In the genomic region with DNA sequence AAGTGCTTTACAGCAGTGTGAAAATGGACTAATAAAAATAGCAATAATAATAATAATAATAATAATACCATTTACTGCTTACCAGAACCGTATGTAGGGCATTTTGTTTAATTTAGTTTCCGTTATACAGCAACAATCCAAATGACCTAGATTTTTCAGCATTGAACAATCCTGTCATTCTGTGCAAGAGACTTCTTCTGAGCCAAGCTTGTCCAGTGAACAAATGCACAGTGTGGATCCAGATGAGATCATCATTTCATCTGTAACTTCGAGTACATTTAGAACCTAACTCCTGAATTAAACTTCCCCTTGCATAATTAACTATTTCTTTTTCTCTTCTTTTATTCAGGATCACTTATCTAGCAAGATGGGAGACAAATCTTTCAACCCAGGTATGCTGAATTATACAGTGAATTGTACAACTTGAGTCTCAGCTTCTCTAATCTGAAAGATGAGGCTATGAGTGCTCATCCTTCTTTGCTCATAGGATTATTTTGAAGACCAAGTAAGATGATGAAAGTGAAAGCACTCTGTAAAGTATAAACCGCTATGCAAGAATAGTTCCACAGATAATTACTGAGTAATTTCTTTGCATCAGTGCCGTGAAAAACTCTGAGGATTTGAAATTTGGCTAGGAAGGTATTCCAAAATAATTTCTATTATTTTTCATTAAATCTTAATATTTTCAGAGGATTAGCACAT, we compare ENCODE assay signal across 19 cellular contexts. TPM values are rescaled to one million over a fixed set of nuclear protein-coding genes. Genes with fewer than 3 reads are reported as not detected.
DNase-seq lines count a peak whose midpoint lies in the region; ATAC-seq and TF ChIP-seq lines count a peak whose summit lies in the region.
"Had no signal": no experiment of that assay in that cellular context is flagged by ENCODE, and none has a peak within 500 bp of the region (broad histone marks: within the 10 kb centered on the region; RNA-seq: fewer than 3 reads in every experiment).

No MANE protein-coding gene starts in this region.

- no peaks in the 10 kb centered on the region for H3K36me3 Mint-ChIP-seq in type B pancreatic cell
- no peaks in the 10 kb centered on the region for H3K36me3 Mint-ChIP-seq in neural progenitor cell

- H3K27ac Mint-ChIP-seq in type B pancreatic cell (no peak overlapping the region), neural progenitor cell (no peak overlapping the region)
- H3K27ac Mint-ChIP-seq: activated naive CD4-positive, alpha-beta T cell treated with anti-CD3 and anti-CD28 coated beads, Interleukin-2, amount 10 ng/mL, durations not matched to agents 7 days and 5 days had no signal

- H3K27me3 Mint-ChIP-seq in type B pancreatic cell (no peaks in the 10 kb centered on the region), neural progenitor cell (ENCODE audit: insufficient read depth, low read depth) (peaks cover 7% of the 10 kb centered on the region)
- H3K27me3 Mint-ChIP-seq: activated naive CD4-positive, alpha-beta T cell treated with anti-CD3 and anti-CD28 coated beads, Interleukin-2, amount 10 ng/mL, durations not matched to agents 7 days and 5 days had no signal

- no peaks in the 10 kb centered on the region for H4K20me1 ChIP-seq in neural progenitor cell (ENCODE audit: low read depth)

- peak; percentile 19 for DNase-seq in medulla oblongata (ENCODE audit: extremely low spot score)
- no peak for DNase-seq in type B pancreatic cell (ENCODE audit: extremely low spot score, unreplicated experiment)
- DNase-seq in neural progenitor cell (ENCODE audit: low spot score) = no peak
- no peak for DNase-seq in DMS53 (lab: John Stamatoyannopoulos, UW)
- DNase-seq in SHP77 (lab: John Stamatoyannopoulos, UW) = no peak
- DNase-seq: activated CD8-positive, alpha-beta memory T cell treated with anti-CD3 and anti-CD28 coated beads for 24 hours; activated naive CD4-positive, alpha-beta T cell treated with anti-CD3 and anti-CD28 coated beads, Interleukin-2, amount 10 ng/mL, durations not matched to agents 7 days and 5 days; central memory CD4-positive, alpha-beta T cell; GDM1; NCI-H1092; NCI-H526 treated with DMSO at 0.1 percent for 48 hours; substantia nigra had no signal

- no peak overlapping the region for H3K27ac ChIP-seq in neural progenitor cell
- H3K27ac ChIP-seq: C4-2B, epithelial cell of prostate, hepatocyte, skin epidermis had no signal

- H3K4me3 ChIP-seq in neural progenitor cell = no peak overlapping the region
- H3K4me3 ChIP-seq: hepatocyte, skin epidermis had no signal

- no peak for TF ChIP-seq CTCF in type B pancreatic cell (conservative IDR thresholded peaks at IDR 0.05)
- TF ChIP-seq CTCF in neural progenitor cell (IDR thresholded peaks at IDR 0.05) = no peak

- H3K4me3 Mint-ChIP-seq in type B pancreatic cell (no peak overlapping the region), neural progenitor cell (no peak overlapping the region)
- H3K4me3 Mint-ChIP-seq: activated naive CD4-positive, alpha-beta T cell treated with anti-CD3 and anti-CD28 coated beads, Interleukin-2, amount 10 ng/mL, durations not matched to agents 7 days and 5 days had no signal

- H3K36me3 ChIP-seq in neural progenitor cell = no peaks in the 10 kb centered on the region

- H3K79me2 ChIP-seq in neural progenitor cell (ENCODE audit: low read depth) = no peaks in the 10 kb centered on the region
- H3K79me2 ChIP-seq: hepatocyte had no signal

- no peaks in the 10 kb centered on the region for H3K9me3 ChIP-seq in neural progenitor cell (ENCODE audit: low read depth)

- no peaks in the 10 kb centered on the region for H3K27me3 ChIP-seq in neural progenitor cell
- H3K27me3 ChIP-seq: hepatocyte had no signal

- H3K4me1 ChIP-seq in neural progenitor cell = no peaks in the 10 kb centered on the region

- no peaks in the 10 kb centered on the region for H3K4me1 Mint-ChIP-seq in type B pancreatic cell (ENCODE audit: unreplicated experiment)
- H3K4me1 Mint-ChIP-seq in neural progenitor cell = no peaks in the 10 kb centered on the region

- no peak overlapping the region for H2AFZ ChIP-seq in neural progenitor cell (replicated peaks)
- H2AFZ ChIP-seq: hepatocyte had no signal

- no peak overlapping the region for H3K9ac ChIP-seq in neural progenitor cell

- H3K4me2 ChIP-seq in neural progenitor cell = no peak overlapping the region
- H3K4me2 ChIP-seq: hepatocyte had no signal

- H3F3A ChIP-seq in neural progenitor cell (ENCODE audit: low read depth) = no peaks in the 10 kb centered on the region

- no peaks in the 10 kb centered on the region for H3K9me3 Mint-ChIP-seq in type B pancreatic cell
- H3K9me3 Mint-ChIP-seq in neural progenitor cell = no peaks in the 10 kb centered on the region

- ATAC-seq in GM18519 (IDR thresholded peaks at IDR 0.05; ENCODE audit: low FRiP score, unreplicated experiment) (peak; percentile 56), GM21390 (IDR thresholded peaks at IDR 0.05; ENCODE audit: unreplicated experiment) (peak; percentile 39), HG03159 (IDR thresholded peaks at IDR 0.05; ENCODE audit: unreplicated experiment) (peak; percentile 57)

RNA-seq across cellular contexts. Expression of a gene that starts 6.6 kb away (rescaled TPM):
- total RNA-seq in type B pancreatic cell (ENCODE audit: low replicate concordance) = not detected in 2 replicates
- not detected in 2 replicates for total RNA-seq in neural progenitor cell (ENCODE audit: low replicate concordance)
- total RNA-seq: hepatocyte had no signal
